ENCODE assay signal across 8 cellular contexts in genomic region chr19:48203794-48204628, GRCh38. TPM values are rescaled to one million over a fixed set of nuclear protein-coding genes. Genes with fewer than 3 reads are reported as not detected.
DNase-seq lines count a peak whose midpoint lies in the region; ATAC-seq and FAIRE-seq lines count a peak whose summit lies in the region.

No MANE protein-coding gene starts in this region.

- H3K4me3 Mint-ChIP-seq in activated CD8-positive, alpha-beta memory T cell treated with anti-CD3 and anti-CD28 coated beads, Interleukin-2, amount 10 ng/mL, durations not matched to agents 7 days and 5 days = no peak overlapping the region

- no peaks in the 10 kb centered on the region for H3K9me3 Mint-ChIP-seq in activated CD8-positive, alpha-beta memory T cell treated with anti-CD3 and anti-CD28 coated beads, Interleukin-2, amount 10 ng/mL, durations not matched to agents 7 days and 5 days (ENCODE audit: low read depth)

- peaks cover 20% of the 10 kb centered on the region for H3K36me3 Mint-ChIP-seq in activated CD8-positive, alpha-beta memory T cell treated with anti-CD3 and anti-CD28 coated beads, Interleukin-2, amount 10 ng/mL, durations not matched to agents 7 days and 5 days

- CTCF ChIA-PET in activated CD8-positive, alpha-beta memory T cell treated with anti-CD3 and anti-CD28 coated beads, Interleukin-2, amount 10 ng/mL, durations not matched to agents 7 days and 5 days (lab: Charles Lee) = interaction anchor here (0.6 to 3.1 kb wide), 17 partner anchors 8 to 405 kb away, joined by 3 to 25 read pairs (median 4); partner anchors contain the start of gene PLA2G4C

- peaks cover 27% of the 10 kb centered on the region for H3K4me1 Mint-ChIP-seq in activated CD8-positive, alpha-beta memory T cell treated with anti-CD3 and anti-CD28 coated beads, Interleukin-2, amount 10 ng/mL, durations not matched to agents 7 days and 5 days

- H3K27me3 Mint-ChIP-seq in activated CD8-positive, alpha-beta memory T cell treated with anti-CD3 and anti-CD28 coated beads, Interleukin-2, amount 10 ng/mL, durations not matched to agents 7 days and 5 days = no peaks in the 10 kb centered on the region

- DNase-seq in COR-L47 (lab: John Stamatoyannopoulos, UW) (peak; percentile 99), HTR-8/SVneo (ENCODE audit: insufficient read length, low spot score) (peak; percentile 96), NOMO-1 treated with DMSO at 0.1 percent for 48 hours (lab: John Stamatoyannopoulos, UW; ENCODE audit: unreplicated experiment) (peak; percentile 94), mesenteric fat pad (ENCODE audit: low spot score) (peak; percentile 97)
- peak; percentile 96 for DNase-seq in activated CD8-positive, alpha-beta memory T cell treated with anti-CD3 and anti-CD28 coated beads, Interleukin-2, amount 10 ng/mL, durations not matched to agents 7 days and 5 days
- DNase-seq in stimulated activated CD8-positive, alpha-beta memory T cell treated with anti-CD3 and anti-CD28 coated beads, Interleukin-15, amount 100 ng/mL, for 1 hour (ENCODE audit: low read depth) = peak; percentile 71

- FAIRE-seq in HTR-8/SVneo (lab: Jason Lieb, UNC) (peak; percentile 91), endometrium (lab: Jason Lieb, UNC) (peak; percentile 92)

- peak; percentile 90 for ATAC-seq in GM21381 (IDR thresholded peaks at IDR 0.05; ENCODE audit: unreplicated experiment)
- ATAC-seq in activated CD8-positive, alpha-beta memory T cell treated with anti-CD3 and anti-CD28 coated beads, Interleukin-2, amount 10 ng/mL, durations not matched to agents 7 days and 5 days = peak; percentile 100

- H3K27ac Mint-ChIP-seq in activated CD8-positive, alpha-beta memory T cell treated with anti-CD3 and anti-CD28 coated beads, Interleukin-2, amount 10 ng/mL, durations not matched to agents 7 days and 5 days = no peak overlapping the region

RNA-seq across cellular contexts. Expression of gene ZSWIM9, which starts 33.5 kb away (rescaled TPM):
- total RNA-seq in activated CD8-positive, alpha-beta memory T cell treated with anti-CD3 and anti-CD28 coated beads, Interleukin-2, amount 10 ng/mL, durations not matched to agents 7 days and 5 days = 10 to 100 TPM; 12.3 to 13.1 TPM
- 5.3 TPM for total RNA-seq in mesenteric fat pad

RNA-seq across cellular contexts. Expression of gene LIG1, which starts 33.9 kb away (rescaled TPM):
- 100 to 1,000 TPM; 157 to 221 TPM for total RNA-seq in activated CD8-positive, alpha-beta memory T cell treated with anti-CD3 and anti-CD28 coated beads, Interleukin-2, amount 10 ng/mL, durations not matched to agents 7 days and 5 days
- 4.7 TPM for total RNA-seq in mesenteric fat pad

RNA-seq across cellular contexts. Expression of gene CARD8, which starts 51.7 kb away (rescaled TPM):
- 100 to 1,000 TPM; 182 to 219 TPM for total RNA-seq in activated CD8-positive, alpha-beta memory T cell treated with anti-CD3 and anti-CD28 coated beads, Interleukin-2, amount 10 ng/mL, durations not matched to agents 7 days and 5 days
- total RNA-seq in mesenteric fat pad = 57.6 TPM

Comparison
In these comparisons a context has a peak if more than half of its experiments do, and no peak if none do; other contexts are left out.
1. Peak in every context shown above with its lines: DNase-seq and ATAC-seq.
2. RNA of gene LIG1, which starts 33.9 kb away (total RNA-seq): 157 to 221 TPM in activated CD8-positive, alpha-beta memory T cell treated with anti-CD3 and anti-CD28 coated beads, Interleukin-2, amount 10 ng/mL, durations not matched to agents 7 days and 5 days; 4.7 TPM in mesenteric fat pad (single experiment); every median in the first group is over 10 times any median in the second.